Comparison of ENCODE assay signal across 16 cellular contexts in genomic region chr4:168119870-168120269, GRCh38. TPM values are rescaled to one million over a fixed set of nuclear protein-coding genes. Genes with fewer than 3 reads are reported as not detected.
DNase-seq lines count a peak whose midpoint lies in the region; ATAC-seq, FAIRE-seq and TF ChIP-seq lines count a peak whose summit lies in the region.
"Had no signal": no experiment of that assay in that cellular context is flagged by ENCODE, and none has a peak within 500 bp of the region (broad histone marks: within the 10 kb centered on the region; RNA-seq: fewer than 3 reads in every experiment).

No MANE protein-coding gene starts in this region.

- no TSS peak for BruUV-seq in MCF 10A (replicated peaks; lab: Mats Ljungman, UMichigan)

- no peaks in the 10 kb centered on the region for H3K36me3 Mint-ChIP-seq in MCF 10A (ENCODE audit: insufficient read depth, unreplicated experiment)
- H3K36me3 Mint-ChIP-seq in activated T-cell treated with anti-CD3 and anti-CD28 coated beads, Interleukin-2, amount 50 U/mL, for 4 hours (ENCODE audit: insufficient read depth) = no peaks in the 10 kb centered on the region

- intact Hi-C loops in MCF 10A (cut with micrococcal nuclease) = no loop called here
- intact Hi-C loops in breast epithelium (cut with DNase I; ENCODE audit: low total_unique reads) = no loop called here

- FAIRE-seq in islet of Langerhans (lab: Jason Lieb, UNC) = peak; percentile 13
- FAIRE-seq: G401.6, GM12892 had no signal

- in situ Hi-C loops in KBM-7 (cut with MboI; ENCODE audit: low pct_unique_long_range_greater_than_20kb, low sequenced_read_pairs) = no loop called here

- no peaks in the 10 kb centered on the region for H3K4me1 ChIP-seq in breast epithelium
- H3K4me1 ChIP-seq: BLaER1 had no signal

- H3K36me3 ChIP-seq in breast epithelium = no peaks in the 10 kb centered on the region
- H3K36me3 ChIP-seq: BLaER1 had no signal

- ATAC-seq in activated T-cell treated with anti-CD3 and anti-CD28 coated beads, Interleukin-2, amount 50 U/mL, for 4 hours = no peak
- ATAC-seq: GM23338 had no signal

- POLR2A ChIA-PET in MCF 10A (lab: Yijun Ruan, JAX) = no interaction called here

- H3K27me3 Mint-ChIP-seq in MCF 10A (ENCODE audit: insufficient read depth, unreplicated experiment) = no peaks in the 10 kb centered on the region
- H3K27me3 Mint-ChIP-seq in activated T-cell treated with anti-CD3 and anti-CD28 coated beads, Interleukin-2, amount 50 U/mL, for 4 hours (ENCODE audit: low read depth) = peaks cover 8% of the 10 kb centered on the region

- TF ChIP-seq CTCF in MCF 10A (IDR thresholded peaks at IDR 0.05; ENCODE audit: unreplicated experiment) = no peak
- no peak for TF ChIP-seq CTCF in breast epithelium (IDR thresholded peaks at IDR 0.05)

- peak; percentile 24 for DNase-seq in MCF 10A (ENCODE audit: unreplicated experiment)
- no peak for DNase-seq in breast epithelium (ENCODE audit: low spot score in 2 of 2)
- DNase-seq in fibroblast of gingiva (ENCODE audit: low read depth) = peak; percentile 57
- DNase-seq in nucleus accumbens (lab: John Stamatoyannopoulos, UW) = no peak
- no peak for DNase-seq in activated T-cell treated with anti-CD3 and anti-CD28 coated beads for 4 hours
- no peak for DNase-seq in KBM-7
- no peak for DNase-seq in activated T-cell treated with anti-CD3 and anti-CD28 coated beads, Interleukin-2, amount 50 U/mL, for 4 hours
- DNase-seq: AML-193, DMS79, H7 had no signal

- no peak overlapping the region for H3K27ac Mint-ChIP-seq in MCF 10A (ENCODE audit: low read depth, unreplicated experiment)
- H3K27ac Mint-ChIP-seq: GM23338 had no signal

- H3K9me3 ChIP-seq in breast epithelium = no peaks in the 10 kb centered on the region
- H3K9me3 ChIP-seq: BLaER1 had no signal

- H3K4me3 Mint-ChIP-seq in MCF 10A (ENCODE audit: unreplicated experiment) = no peak overlapping the region
- no peak overlapping the region for H3K4me3 Mint-ChIP-seq in activated T-cell treated with anti-CD3 and anti-CD28 coated beads, Interleukin-2, amount 50 U/mL, for 4 hours
- H3K4me3 Mint-ChIP-seq: GM23338 had no signal

- CTCF ChIA-PET in MCF 10A (lab: Yijun Ruan, JAX) = interaction anchor here (0.9 kb wide), 1 partner anchor 35 kb away, joined by 4 read pairs; no protein-coding TSS in a partner anchor

- no peaks in the 10 kb centered on the region for H3K27me3 ChIP-seq in breast epithelium
- H3K27me3 ChIP-seq: BLaER1 had no signal

- H3K4me3 ChIP-seq in breast epithelium = no peak overlapping the region
- H3K4me3 ChIP-seq: BLaER1, GM23338 had no signal

- H3K27ac ChIP-seq in breast epithelium = no peak overlapping the region
- H3K27ac ChIP-seq: 22Rv1, BLaER1 had no signal

- H3K9me3 Mint-ChIP-seq in MCF 10A (ENCODE audit: unreplicated experiment) = no peaks in the 10 kb centered on the region
- H3K9me3 Mint-ChIP-seq in activated T-cell treated with anti-CD3 and anti-CD28 coated beads, Interleukin-2, amount 50 U/mL, for 4 hours = no peaks in the 10 kb centered on the region

- TF ChIP-seq POLR2A in breast epithelium (IDR thresholded peaks at IDR 0.05) = no peak

- H3K4me1 Mint-ChIP-seq in MCF 10A (ENCODE audit: insufficient read depth, unreplicated experiment) = peaks cover 12% of the 10 kb centered on the region
- no peaks in the 10 kb centered on the region for H3K4me1 Mint-ChIP-seq in activated T-cell treated with anti-CD3 and anti-CD28 coated beads, Interleukin-2, amount 50 U/mL, for 4 hours (ENCODE audit: low read depth)
- H3K4me1 Mint-ChIP-seq: GM23338 had no signal

RNA-seq across cellular contexts. Expression of gene ANXA10, which starts 27.5 kb away (rescaled TPM):
- total RNA-seq in MCF 10A (2022) (not detected in 2 replicates), breast epithelium (not detected)
- total RNA-seq in activated T-cell treated with anti-CD3 and anti-CD28 coated beads, Interleukin-2, amount 50 U/mL, for 4 hours = not detected
- total RNA-seq: GM23338, H7 had no signal

Comparison
In these comparisons a context has a peak if more than half of its experiments do, and no peak if none do; other contexts are left out.
1. DNase-seq: peak in MCF 10A (single experiment) and fibroblast of gingiva (single experiment); none in breast epithelium (0 of 2), nucleus accumbens (0 of 56), activated T-cell treated with anti-CD3 and anti-CD28 coated beads for 4 hours (single experiment), KBM-7 (single experiment) and activated T-cell treated with anti-CD3 and anti-CD28 coated beads, Interleukin-2, amount 50 U/mL, for 4 hours (single experiment).